ENCODE assay signal across 1 cellular context in genomic region chr7:35802649-35803048, GRCh38.
TF ChIP-seq lines count a peak whose summit lies in the region.

No MANE protein-coding gene starts in this region.

TF ChIP-seq in GM12878, 131 proteins besides CTCF, POLR2A, EP300 and RAD21 (continued from another document):
- TF ChIP-seq NKRF (conservative IDR thresholded peaks at IDR 0.05) (peak; percentile 17; the same call in 1 of the 2 replicates), SIN3A (IDR thresholded peaks at IDR 0.05; ENCODE audit: low read depth, low read length) (0 out of 2 replicates have a peak, but pooled peaks have one; percentile 7), EGR1 (IDR thresholded peaks at IDR 0.05; ENCODE audit: borderline replicate concordance in 1 of 2, low read depth in 2 of 2, low read length in 2 of 2) (no peak)
- TF ChIP-seq, protein P1, sequence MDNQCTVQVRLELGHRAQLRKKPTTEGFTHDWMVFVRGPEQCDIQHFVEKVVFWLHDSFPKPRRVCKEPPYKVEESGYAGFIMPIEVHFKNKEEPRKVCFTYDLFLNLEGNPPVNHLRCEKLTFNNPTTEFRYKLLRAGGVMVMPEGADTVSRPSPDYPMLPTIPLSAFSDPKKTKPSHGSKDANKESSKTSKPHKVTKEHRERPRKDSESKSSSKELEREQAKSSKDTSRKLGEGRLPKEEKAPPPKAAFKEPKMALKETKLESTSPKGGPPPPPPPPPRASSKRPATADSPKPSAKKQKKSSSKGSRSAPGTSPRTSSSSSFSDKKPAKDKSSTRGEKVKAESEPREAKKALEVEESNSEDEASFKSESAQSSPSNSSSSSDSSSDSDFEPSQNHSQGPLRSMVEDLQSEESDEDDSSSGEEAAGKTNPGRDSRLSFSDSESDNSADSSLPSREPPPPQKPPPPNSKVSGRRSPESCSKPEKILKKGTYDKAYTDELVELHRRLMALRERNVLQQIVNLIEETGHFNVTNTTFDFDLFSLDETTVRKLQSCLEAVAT (IDR thresholded peaks at IDR 0.05) = peak; percentile 44; the same call in 1 of the 2 replicates
